ENCODE assay signal across 10 cellular contexts in genomic region chr19:49408816-49409440, GRCh38. TPM values are rescaled to one million over a fixed set of nuclear protein-coding genes. Genes with fewer than 3 reads are reported as not detected.
DNase-seq lines count a peak whose midpoint lies in the region; ATAC-seq and TF ChIP-seq lines count a peak whose summit lies in the region.
"Had no signal": no experiment of that assay in that cellular context is flagged by ENCODE, and none has a peak within 500 bp of the region (broad histone marks: within the 10 kb centered on the region; RNA-seq: fewer than 3 reads in every experiment).

No MANE protein-coding gene starts in this region.

- H3K27me3 ChIP-seq in right atrium auricular region (no peaks in the 10 kb centered on the region), OCI-LY1 (ENCODE audit: insufficient read depth, low read length) (no peaks in the 10 kb centered on the region), aorta (ENCODE audit: control insufficient read depth in 1 of 2, insufficient read depth in 2 of 2, low read length in 1 of 2) (no peaks in the 10 kb centered on the region)

- peak overlapping the region; percentile 52 for H3K27ac Mint-ChIP-seq in central memory CD8-positive, alpha-beta T cell (ENCODE audit: low read depth)

- H3K4me3 ChIP-seq in right atrium auricular region, result no peak overlapping the region
- H3K4me3 ChIP-seq in OCI-LY1 (ENCODE audit: low read depth, low read length, poor library complexity, severe bottlenecking), result peak overlapping the region; percentile 11
- H3K4me3 ChIP-seq in aorta (ENCODE audit: low read length in 2 of 2), result no peak overlapping the region

- H3K27ac ChIP-seq in right atrium auricular region, result no peak overlapping the region
- H3K27ac ChIP-seq in OCI-LY1 (ENCODE audit: low read depth, low read length, poor library complexity, severe bottlenecking), result peak overlapping the region; percentile 72
- no peak overlapping the region for H3K27ac ChIP-seq in aorta (ENCODE audit: low read depth in 1 of 2, low read length in 2 of 2)

- H3K9ac ChIP-seq in OCI-LY1 (ENCODE audit: low read length), result peak overlapping the region; percentile 17; the same call in 1 of the 2 replicates

- no peaks in the 10 kb centered on the region for H3K27me3 Mint-ChIP-seq in central memory CD8-positive, alpha-beta T cell

- H3F3A ChIP-seq in OCI-LY1 (ENCODE audit: insufficient read depth, low read length), result no peaks in the 10 kb centered on the region

- WGBS in aorta, 2 donors, result 76 to 82% methylated on average over 8 of the region's 8 CpGs

- H3K36me3 ChIP-seq in right atrium auricular region, result no peaks in the 10 kb centered on the region
- no peaks in the 10 kb centered on the region for H3K36me3 ChIP-seq in OCI-LY1 (ENCODE audit: insufficient read depth, low read length)
- H3K36me3 ChIP-seq in aorta (ENCODE audit: control insufficient read depth in 1 of 2, insufficient read depth in 2 of 2, low read length in 1 of 2), result no peaks in the 10 kb centered on the region

- H3K4me1 ChIP-seq in right atrium auricular region (no peaks in the 10 kb centered on the region), OCI-LY1 (ENCODE audit: insufficient read depth, low read length, severe bottlenecking) (peaks cover 33% of the 10 kb centered on the region), aorta (ENCODE audit: control insufficient read depth in 1 of 2, insufficient read depth in 2 of 2, low read length in 2 of 2) (no peaks in the 10 kb centered on the region)

- H3K9me2 ChIP-seq in OCI-LY1 (ENCODE audit: low read depth, low read length), result no peaks in the 10 kb centered on the region

- H3K9me3 Mint-ChIP-seq in central memory CD8-positive, alpha-beta T cell, result no peaks in the 10 kb centered on the region

- no peaks in the 10 kb centered on the region for H4K20me1 ChIP-seq in OCI-LY1 (ENCODE audit: insufficient read depth, low read length)

- no peak overlapping the region for H2AFZ ChIP-seq in OCI-LY1 (ENCODE audit: low read length)

- intact Hi-C loops in Right ventricle myocardium inferior (cut with DNase I), result no loop called here
- intact Hi-C loops in aorta (cut with DNase I), result no loop called here

- H3K4me2 ChIP-seq in OCI-LY1 (ENCODE audit: low read length), result peak overlapping the region; percentile 53

- H3K9me3 ChIP-seq in right atrium auricular region (no peaks in the 10 kb centered on the region), OCI-LY1 (ENCODE audit: low read length) (no peaks in the 10 kb centered on the region), aorta (ENCODE audit: control insufficient read depth, low read length) (no peaks in the 10 kb centered on the region)

- H3K4me3 Mint-ChIP-seq in central memory CD8-positive, alpha-beta T cell, result peak overlapping the region; percentile 35

- peaks cover 2% of the 10 kb centered on the region for H3K36me3 Mint-ChIP-seq in central memory CD8-positive, alpha-beta T cell (ENCODE audit: insufficient read depth)

- H3K79me2 ChIP-seq in OCI-LY1 (ENCODE audit: insufficient read depth, low read length), result no peaks in the 10 kb centered on the region

- peaks cover 36% of the 10 kb centered on the region for H3K4me1 Mint-ChIP-seq in central memory CD8-positive, alpha-beta T cell

- DNase-seq in Right ventricle myocardium inferior (ENCODE audit: missing footprints), result peak; percentile 27
- no peak for DNase-seq in right atrium auricular region (ENCODE audit: low spot score)
- DNase-seq in central memory CD8-positive, alpha-beta T cell (ENCODE audit: low spot score in 2 of 2), result no peak
- DNase-seq in aorta, result no peak
- DNase-seq in NCI-H1105 (lab: John Stamatoyannopoulos, UW), result no peak
- DNase-seq in NCI-H510A (lab: John Stamatoyannopoulos, UW), result no peak
- DNase-seq: amniotic stem cell; stimulated activated CD4-positive, alpha-beta T cell treated with anti-CD3 and anti-CD28 coated beads, Interleukin-12 subunit alpha, Interleukin-12 subunit beta, amount 100 ng/mL, for 4 hours had no signal

- ATAC-seq in Right ventricle myocardium inferior (no peak), aorta (ENCODE audit: low FRiP score) (peak; percentile 17), GM21423 (IDR thresholded peaks at IDR 0.05; ENCODE audit: unreplicated experiment) (no peak)
- ATAC-seq in central memory CD8-positive, alpha-beta T cell (replicated peaks; ENCODE audit: extremely low read depth, poor library complexity, severe bottlenecking), result no peak

- no peak for TF ChIP-seq CTCF in right atrium auricular region (IDR thresholded peaks at IDR 0.05)
- TF ChIP-seq CTCF in OCI-LY1 (IDR thresholded peaks at IDR 0.05; ENCODE audit: low read length), result no peak

RNA-seq across cellular contexts. Expression of gene PTH2, which starts 14.3 kb away (rescaled TPM):
- total RNA-seq in Right ventricle myocardium inferior (not detected), right atrium auricular region (not detected), aorta (not detected)
- polyA plus RNA-seq in aorta, result not detected

RNA-seq across cellular contexts. Expression of gene GFY, which starts 16.3 kb away (rescaled TPM):
- total RNA-seq in Right ventricle myocardium inferior (not detected), right atrium auricular region (not detected), aorta (not detected)
- not detected for polyA plus RNA-seq in aorta

RNA-seq across cellular contexts. Expression of gene KASH5, which starts 20.9 kb away (rescaled TPM):
- total RNA-seq in Right ventricle myocardium inferior (not detected), right atrium auricular region (not detected), aorta (not detected)
- polyA plus RNA-seq in aorta, result not detected

RNA-seq across cellular contexts. Expression of gene SLC17A7, which starts 32.4 kb away (rescaled TPM):
- total RNA-seq in Right ventricle myocardium inferior (1.8 TPM), right atrium auricular region (under 1 TPM; 0.59 to 0.67 TPM), aorta (1 to 10 TPM; 1.0 to 4.7 TPM)
- polyA plus RNA-seq in aorta, result under 1 TPM; 0.15 to 0.50 TPM

RNA-seq across cellular contexts. Expression of gene PIH1D1, which starts 42.7 kb away (rescaled TPM):
- total RNA-seq in Right ventricle myocardium inferior, result 32.4 TPM
- total RNA-seq in right atrium auricular region, result 10 to 100 TPM; 55.8 to 61.5 TPM
- total RNA-seq in aorta, result 10 to 100 TPM; 45.0 to 74.7 TPM
- polyA plus RNA-seq in aorta, result 100 to 1,000 TPM in 1 of 2 donors, 10 to 100 TPM in 1; 53.7 to 124 TPM
